In the genomic region with DNA sequence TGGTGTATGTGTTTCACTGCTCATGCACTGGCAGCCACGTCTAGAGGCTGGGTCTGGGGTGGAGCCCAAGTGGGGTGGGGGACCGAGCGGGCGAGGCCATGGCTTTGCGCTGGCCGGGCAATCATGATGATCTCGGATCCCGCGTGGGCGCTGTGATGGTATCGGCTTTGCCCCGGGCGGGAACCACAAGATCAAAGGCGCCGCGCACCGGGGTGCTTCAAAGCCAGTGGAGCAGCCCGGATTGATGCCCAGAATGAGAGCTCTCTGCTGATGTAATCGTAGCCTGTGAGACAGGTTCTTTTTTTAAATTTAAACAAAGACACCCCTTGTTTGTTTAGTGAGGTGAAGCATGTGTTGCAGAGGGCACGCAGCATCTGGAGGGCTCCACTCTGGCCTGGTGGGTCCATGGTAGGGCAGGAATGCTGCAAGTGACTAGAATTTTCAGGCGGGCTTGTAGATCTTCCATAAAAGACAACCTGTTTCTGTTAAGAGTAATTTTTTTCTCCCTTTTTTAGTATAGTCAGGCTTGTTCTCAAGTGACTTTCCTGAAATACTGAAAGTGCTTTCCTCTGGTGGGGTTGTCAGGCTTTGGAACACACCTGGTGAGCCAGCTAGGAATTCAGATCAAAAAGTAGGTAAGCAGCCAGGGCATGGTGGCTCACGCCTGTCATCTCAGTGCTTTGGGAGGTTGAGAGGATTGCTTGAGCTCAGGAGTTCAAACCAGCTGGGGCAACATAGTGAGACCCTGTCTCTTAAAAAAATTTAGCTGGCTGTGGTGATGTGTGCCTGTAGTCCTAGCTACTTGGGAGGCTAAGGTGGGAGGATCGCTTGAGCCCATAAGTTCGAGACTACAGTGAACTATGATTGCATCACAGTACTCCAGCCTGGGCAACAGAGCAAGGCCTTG, we compare ENCODE assay signal across 10 cellular contexts. TPM values are rescaled to one million over a fixed set of nuclear protein-coding genes. Genes with fewer than 3 reads are reported as not detected.
DNase-seq lines count a peak whose midpoint lies in the region; ATAC-seq, FAIRE-seq and TF ChIP-seq lines count a peak whose summit lies in the region.
"Had no signal": no experiment of that assay in that cellular context is flagged by ENCODE, and none has a peak within 500 bp of the region (broad histone marks: within the 10 kb centered on the region; RNA-seq: fewer than 3 reads in every experiment).

No MANE protein-coding gene starts in this region.

- H3K27ac ChIP-seq in heart left ventricle (no peak overlapping the region), right atrium auricular region (no peak overlapping the region), astrocyte (ENCODE audit: low read depth, low read length) (no peak overlapping the region)

- H3K4me3 ChIP-seq in heart left ventricle (no peak overlapping the region), right atrium auricular region (peak overlapping the region in 1 of 2 donors; percentile 14), astrocyte (ENCODE audit: insufficient read depth, low read depth, low read length) (no peak overlapping the region)

- FAIRE-seq in astrocyte (lab: Jason Lieb, UNC): no peak

- no peaks in the 10 kb centered on the region for H3K27me3 Mint-ChIP-seq in astrocyte (ENCODE audit: low read depth, unreplicated experiment)
- H3K27me3 Mint-ChIP-seq in stimulated activated naive CD8-positive, alpha-beta T cell treated with anti-CD3 and anti-CD28 coated beads, Interleukin-15, amount 100 ng/mL, for 72 hours: peaks cover 80% of the 10 kb centered on the region

- 75 to 82% (median 81%) methylated on average over 24 of the region's 24 CpGs for WGBS in heart left ventricle, 4 donors

- H3K27me3 ChIP-seq in heart left ventricle (no peaks in the 10 kb centered on the region), right atrium auricular region (no peaks in the 10 kb centered on the region), astrocyte (ENCODE audit: insufficient read depth, low read length) (no peaks in the 10 kb centered on the region)

- peak overlapping the region; percentile 34 for H3K4me2 ChIP-seq in astrocyte (ENCODE audit: low read length)

- H3K9ac ChIP-seq in astrocyte (ENCODE audit: low read length): no peak overlapping the region

- H4K20me1 ChIP-seq in astrocyte (ENCODE audit: insufficient read depth, low read length): peaks cover 42% of the 10 kb centered on the region

- no peaks in the 10 kb centered on the region for H3K9me3 Mint-ChIP-seq in astrocyte (ENCODE audit: unreplicated experiment)
- H3K9me3 Mint-ChIP-seq in stimulated activated naive CD8-positive, alpha-beta T cell treated with anti-CD3 and anti-CD28 coated beads, Interleukin-15, amount 100 ng/mL, for 72 hours: no peaks in the 10 kb centered on the region

- H3K4me1 ChIP-seq in heart left ventricle: peaks cover 0 to 23% (median 1%) of the 10 kb centered on the region in 12 donors
- H3K4me1 ChIP-seq in right atrium auricular region: peaks cover 0 to 11% of the 10 kb centered on the region in 2 donors
- peaks cover 5% of the 10 kb centered on the region for H3K4me1 ChIP-seq in astrocyte (ENCODE audit: insufficient read depth, low read length)

- peaks cover 2% of the 10 kb centered on the region for H3K4me1 Mint-ChIP-seq in astrocyte (ENCODE audit: low read depth, unreplicated experiment)
- peaks cover 19% of the 10 kb centered on the region for H3K4me1 Mint-ChIP-seq in stimulated activated naive CD8-positive, alpha-beta T cell treated with anti-CD3 and anti-CD28 coated beads, Interleukin-15, amount 100 ng/mL, for 72 hours

- ATAC-seq in heart left ventricle (peak in 3 of 4 donors; percentile 48 to 61 (median 60)), HG02571 (IDR thresholded peaks at IDR 0.05; ENCODE audit: unreplicated experiment) (no peak)
- ATAC-seq in stimulated activated naive CD8-positive, alpha-beta T cell treated with anti-CD3 and anti-CD28 coated beads, Interleukin-15, amount 100 ng/mL, for 72 hours: no peak

- no peaks in the 10 kb centered on the region for H3K36me3 ChIP-seq in heart left ventricle
- no peaks in the 10 kb centered on the region for H3K36me3 ChIP-seq in right atrium auricular region
- H3K36me3 ChIP-seq in astrocyte (ENCODE audit: insufficient read depth, low read length): no peaks in the 10 kb centered on the region

- H3K79me2 ChIP-seq in astrocyte (ENCODE audit: insufficient read depth, low read length): peaks cover 31% of the 10 kb centered on the region

- H2AFZ ChIP-seq in astrocyte (ENCODE audit: low read depth, low read length): no peak overlapping the region

- peaks cover 1% of the 10 kb centered on the region for H3K36me3 Mint-ChIP-seq in astrocyte (ENCODE audit: low read depth, unreplicated experiment)

- no peaks in the 10 kb centered on the region for H3K9me3 ChIP-seq in heart left ventricle
- no peaks in the 10 kb centered on the region for H3K9me3 ChIP-seq in right atrium auricular region
- no peaks in the 10 kb centered on the region for H3K9me3 ChIP-seq in astrocyte (ENCODE audit: insufficient read depth, low read depth, low read length)

- no peak for TF ChIP-seq POLR2A in heart left ventricle (IDR thresholded peaks at IDR 0.05)

- H3K4me3 Mint-ChIP-seq in astrocyte (ENCODE audit: unreplicated experiment): no peak overlapping the region
- H3K4me3 Mint-ChIP-seq in stimulated activated naive CD8-positive, alpha-beta T cell treated with anti-CD3 and anti-CD28 coated beads, Interleukin-15, amount 100 ng/mL, for 72 hours: no peak overlapping the region

- intact Hi-C loops in heart left ventricle (cut with DNase I): no loop called here

- no peak overlapping the region for H3K27ac Mint-ChIP-seq in astrocyte (ENCODE audit: unreplicated experiment)
- H3K27ac Mint-ChIP-seq in stimulated activated naive CD8-positive, alpha-beta T cell treated with anti-CD3 and anti-CD28 coated beads, Interleukin-15, amount 100 ng/mL, for 72 hours: no peak overlapping the region

- TF ChIP-seq CTCF in heart left ventricle (IDR thresholded peaks at IDR 0.05) (no peak), right atrium auricular region (IDR thresholded peaks at IDR 0.05) (no peak), astrocyte (IDR thresholded peaks at IDR 0.05; ENCODE audit: insufficient read depth, low read depth, low read length) (no peak)

- DNase-seq in heart left ventricle: peak in 3 of 5 donors; percentile 33 to 59 (median 36)
- no peak for DNase-seq in right atrium auricular region (ENCODE audit: low spot score)
- peak; percentile 26 for DNase-seq in astrocyte (ENCODE audit: low read depth)
- peak; percentile 59 for DNase-seq in medulla oblongata (ENCODE audit: extremely low spot score)
- DNase-seq in superior temporal gyrus (ENCODE audit: extremely low spot score): no peak
- no peak for DNase-seq in stimulated activated naive CD8-positive, alpha-beta T cell treated with anti-CD3 and anti-CD28 coated beads, Interleukin-15, amount 100 ng/mL, for 72 hours
- DNase-seq in EL: no peak
- DNase-seq: KG1; stimulated activated CD4-positive, alpha-beta T cell treated with anti-CD3 and anti-CD28 coated beads, Interleukin-12 subunit alpha, Interleukin-12 subunit beta, amount 100 ng/mL, for 4 hours had no signal

RNA-seq across cellular contexts. Expression of gene ZNRF3, which starts 40.7 kb away (rescaled TPM):
- 1 to 10 TPM; 5.3 to 9.2 (median 7.3) TPM for total RNA-seq in heart left ventricle
- polyA plus RNA-seq in heart left ventricle: 1 to 10 TPM; 1.8 to 6.2 TPM
- total RNA-seq in right atrium auricular region: 10 to 100 TPM in 1 of 2 donors, 1 to 10 TPM in 1; 7.9 to 11.5 TPM
- total RNA-seq in astrocyte: 5.8 and 5.9 TPM in 2 replicates

Comparison
In these comparisons a context has a peak if more than half of its experiments do, and no peak if none do; other contexts are left out.
1. DNase-seq: peak in heart left ventricle (3 of 5), astrocyte (single experiment) and medulla oblongata (single experiment); none in right atrium auricular region (single experiment), superior temporal gyrus (single experiment), stimulated activated naive CD8-positive, alpha-beta T cell treated with anti-CD3 and anti-CD28 coated beads, Interleukin-15, amount 100 ng/mL, for 72 hours (0 of 2) and EL (single experiment).
2. ATAC-seq: peak in heart left ventricle (3 of 4); none in HG02571 (single experiment) and stimulated activated naive CD8-positive, alpha-beta T cell treated with anti-CD3 and anti-CD28 coated beads, Interleukin-15, amount 100 ng/mL, for 72 hours (single experiment).